ENCODE assay signal across 15 cellular contexts in the genomic region with DNA sequence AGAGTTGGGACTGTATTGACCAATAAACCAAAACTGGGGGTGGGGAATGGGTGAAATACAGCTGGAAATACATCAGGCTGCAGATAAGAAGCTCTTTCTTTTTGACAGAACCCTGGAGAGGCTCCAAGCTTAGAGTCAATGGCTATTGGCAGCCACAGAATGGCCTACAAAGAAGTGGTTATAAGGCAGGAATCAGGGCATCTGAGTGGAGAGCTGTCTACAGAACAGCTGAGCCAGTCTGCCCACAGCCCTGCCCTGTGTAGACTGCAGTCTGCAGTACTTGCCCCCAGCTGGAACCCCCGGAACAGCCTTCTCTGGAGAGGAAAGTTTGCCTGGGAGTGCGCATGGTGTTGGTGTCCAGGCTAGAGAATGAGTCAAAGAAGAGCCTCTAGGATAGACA.
"Had no signal": no experiment of that assay in that cellular context is flagged by ENCODE, and none has a peak within 500 bp of the region (broad histone marks: within the 10 kb centered on the region; RNA-seq: fewer than 3 reads in every experiment).

No MANE protein-coding gene starts in this region.

- H3K9me3 Mint-ChIP-seq: activated T-cell treated with anti-CD3 and anti-CD28 coated beads, Interleukin-2, amount 50 U/mL, for 72 hours; immature natural killer cell; nephron progenitor cell had no signal

- H3K4me3 Mint-ChIP-seq: activated naive CD8-positive, alpha-beta T cell treated with anti-CD3 and anti-CD28 coated beads, Interleukin-2, amount 10 ng/mL, durations not matched to agents 7 days and 5 days; activated T-cell treated with anti-CD3 and anti-CD28 coated beads, Interleukin-2, amount 50 U/mL, for 72 hours; immature natural killer cell; nephron progenitor cell had no signal

- ATAC-seq: activated T-cell treated with anti-CD3 and anti-CD28 coated beads, Interleukin-2, amount 50 U/mL, for 72 hours; left colon had no signal

- H3K27ac Mint-ChIP-seq: activated naive CD8-positive, alpha-beta T cell treated with anti-CD3 and anti-CD28 coated beads, Interleukin-2, amount 10 ng/mL, durations not matched to agents 7 days and 5 days; activated T-cell treated with anti-CD3 and anti-CD28 coated beads, Interleukin-2, amount 50 U/mL, for 72 hours; nephron progenitor cell had no signal

- H3K27me3 Mint-ChIP-seq: activated naive CD8-positive, alpha-beta T cell treated with anti-CD3 and anti-CD28 coated beads, Interleukin-2, amount 10 ng/mL, durations not matched to agents 7 days and 5 days had no signal

- H3K27ac ChIP-seq: ascending aorta, ovary, tibial artery, vagina had no signal

- DNase-seq: activated CD4-positive, alpha-beta T cell treated with anti-CD3 and anti-CD28 coated beads, Interleukin-2, amount 50 U/mL, for 48 hours; activated CD4-positive, CD25-positive, alpha-beta regulatory T cell treated with anti-CD3 and anti-CD28 coated beads, Interleukin-2, amount 50 U/mL, for 72 hours; activated gamma-delta T cell treated with Interleukin-2 at 50 U/mL for 16 hours; activated naive CD8-positive, alpha-beta T cell treated with anti-CD3 and anti-CD28 coated beads, Interleukin-2, amount 10 ng/mL, durations not matched to agents 7 days and 5 days; activated T-cell treated with anti-CD3 and anti-CD28 coated beads, Interleukin-2, amount 50 U/mL, for 72 hours; effector CD4-positive, alpha-beta T cell; immature natural killer cell; left colon; nephron progenitor cell; ovary; small intestine; T-helper 9 cell; tibial artery had no signal
